In genomic region chr13:26499209-26499601, GRCh38 we compare ENCODE assay signal across 1 cellular context.
TF ChIP-seq lines count a peak whose summit lies in the region.

No MANE protein-coding gene starts in this region.

TF ChIP-seq in HCT116, 20 proteins besides CTCF, POLR2A, EP300 and RAD21 (continued from another document):
- TF ChIP-seq ZBTB33 (IDR thresholded peaks at IDR 0.05; ENCODE audit: extremely low read depth, insufficient replicate concordance, low read length) (no peak), ATF3 (IDR thresholded peaks at IDR 0.05) (no peak), ZNF274 (IDR thresholded peaks at IDR 0.05; ENCODE audit: low read depth, low read length) (no peak), TCF7L2 (IDR thresholded peaks at IDR 0.05; ENCODE audit: borderline replicate concordance, extremely low read depth, insufficient read depth, insufficient read length) (no peak), EZH2phosphoT487 (IDR thresholded peaks at IDR 0.05; ENCODE audit: borderline replicate concordance) (no peak), CEBPB (IDR thresholded peaks at IDR 0.05; ENCODE audit: low read depth) (no peak), POLR2AphosphoS5 (IDR thresholded peaks at IDR 0.05; ENCODE audit: low read depth, low read length) (no peak), REST (IDR thresholded peaks at IDR 0.05; ENCODE audit: low read depth) (no peak), SIN3A (IDR thresholded peaks at IDR 0.05; ENCODE audit: low read depth) (no peak), SRF (IDR thresholded peaks at IDR 0.05; ENCODE audit: low read depth) (no peak)
